In genomic region chr18:10141559-10141958, GRCh38 we compare ENCODE assay signal across 1 cellular context.
TF ChIP-seq lines count a peak whose summit lies in the region.

No MANE protein-coding gene starts in this region.

TF ChIP-seq in HepG2, 621 proteins besides CTCF, POLR2A, EP300 and RAD21 (continued from another document):
- TF ChIP-seq ZNF710 (CRISPR knock-in tag; IDR thresholded peaks at IDR 0.05; ENCODE audit: borderline replicate concordance) (no peak), HOXA5 (CRISPR knock-in tag; IDR thresholded peaks at IDR 0.05) (no peak), ZNF850 (CRISPR knock-in tag; conservative IDR thresholded peaks at IDR 0.05) (no peak), ZNF260 (CRISPR knock-in tag; IDR thresholded peaks at IDR 0.05; ENCODE audit: borderline replicate concordance, low read depth) (no peak), HMGXB4 (CRISPR knock-in tag; IDR thresholded peaks at IDR 0.05; ENCODE audit: borderline replicate concordance in 1 of 2, low read depth in 1 of 2) (no peak), ZBTB3 (CRISPR knock-in tag; IDR thresholded peaks at IDR 0.05; ENCODE audit: borderline replicate concordance, low read depth) (no peak), POLR2G (IDR thresholded peaks at IDR 0.05; ENCODE audit: low read depth, low read length) (no peak), REXO4 (CRISPR knock-in tag; IDR thresholded peaks at IDR 0.05; ENCODE audit: borderline replicate concordance) (no peak), CERS6 (CRISPR knock-in tag; IDR thresholded peaks at IDR 0.05) (no peak), ZNF17 (CRISPR knock-in tag; IDR thresholded peaks at IDR 0.05) (no peak), FIP1L1 (IDR thresholded peaks at IDR 0.05; ENCODE audit: borderline replicate concordance, insufficient read depth, low read depth, low read length) (no peak), REL (CRISPR knock-in tag; conservative IDR thresholded peaks at IDR 0.05) (no peak), ZNF326 (CRISPR knock-in tag; IDR thresholded peaks at IDR 0.05; ENCODE audit: borderline replicate concordance) (no peak)
